1 cellular context compared by ENCODE assay signal in genomic region chr16:543301-544164, GRCh38.
TF ChIP-seq lines count a peak whose summit lies in the region.

No MANE protein-coding gene starts in this region.

TF ChIP-seq in SK-N-SH treated with all-trans-retinoic acid at 6 μM for 48 hours, 23 proteins besides CTCF, POLR2A, EP300 and RAD21 (continued from another document):
- TF ChIP-seq, protein P1, sequence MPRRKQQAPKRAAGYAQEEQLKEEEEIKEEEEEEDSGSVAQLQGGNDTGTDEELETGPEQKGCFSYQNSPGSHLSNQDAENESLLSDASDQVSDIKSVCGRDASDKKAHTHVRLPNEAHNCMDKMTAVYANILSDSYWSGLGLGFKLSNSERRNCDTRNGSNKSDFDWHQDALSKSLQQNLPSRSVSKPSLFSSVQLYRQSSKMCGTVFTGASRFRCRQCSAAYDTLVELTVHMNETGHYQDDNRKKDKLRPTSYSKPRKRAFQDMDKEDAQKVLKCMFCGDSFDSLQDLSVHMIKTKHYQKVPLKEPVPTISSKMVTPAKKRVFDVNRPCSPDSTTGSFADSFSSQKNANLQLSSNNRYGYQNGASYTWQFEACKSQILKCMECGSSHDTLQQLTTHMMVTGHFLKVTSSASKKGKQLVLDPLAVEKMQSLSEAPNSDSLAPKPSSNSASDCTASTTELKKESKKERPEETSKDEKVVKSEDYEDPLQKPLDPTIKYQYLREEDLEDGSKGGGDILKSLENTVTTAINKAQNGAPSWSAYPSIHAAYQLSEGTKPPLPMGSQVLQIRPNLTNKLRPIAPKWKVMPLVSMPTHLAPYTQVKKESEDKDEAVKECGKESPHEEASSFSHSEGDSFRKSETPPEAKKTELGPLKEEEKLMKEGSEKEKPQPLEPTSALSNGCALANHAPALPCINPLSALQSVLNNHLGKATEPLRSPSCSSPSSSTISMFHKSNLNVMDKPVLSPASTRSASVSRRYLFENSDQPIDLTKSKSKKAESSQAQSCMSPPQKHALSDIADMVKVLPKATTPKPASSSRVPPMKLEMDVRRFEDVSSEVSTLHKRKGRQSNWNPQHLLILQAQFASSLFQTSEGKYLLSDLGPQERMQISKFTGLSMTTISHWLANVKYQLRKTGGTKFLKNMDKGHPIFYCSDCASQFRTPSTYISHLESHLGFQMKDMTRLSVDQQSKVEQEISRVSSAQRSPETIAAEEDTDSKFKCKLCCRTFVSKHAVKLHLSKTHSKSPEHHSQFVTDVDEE (CRISPR knock-in tag; IDR thresholded peaks at IDR 0.05): no peak
- TF ChIP-seq BACH2 (CRISPR knock-in tag; IDR thresholded peaks at IDR 0.05; ENCODE audit: borderline replicate concordance): no peak
- TF ChIP-seq ISL1 (CRISPR knock-in tag; IDR thresholded peaks at IDR 0.05): no peak
- no peak for TF ChIP-seq PPARA (CRISPR knock-in tag; IDR thresholded peaks at IDR 0.05; ENCODE audit: borderline replicate concordance)
- no peak for TF ChIP-seq ZNF8 (CRISPR knock-in tag; IDR thresholded peaks at IDR 0.05)
- no peak for TF ChIP-seq ESRRG (CRISPR knock-in tag; IDR thresholded peaks at IDR 0.05)
- TF ChIP-seq RARB (CRISPR knock-in tag; IDR thresholded peaks at IDR 0.05): no peak
TF ChIP-seq in SK-N-SH treated with all-trans-retinoic acid at 6 μM for 48 hours: peak in this region for 0.
